ENCODE assay signal across 19 cellular contexts in genomic region chr10:133143546-133143945, GRCh38. TPM values are rescaled to one million over a fixed set of nuclear protein-coding genes. Genes with fewer than 3 reads are reported as not detected.
DNase-seq lines count a peak whose midpoint lies in the region; ATAC-seq and TF ChIP-seq lines count a peak whose summit lies in the region.
"Had no signal": no experiment of that assay in that cellular context is flagged by ENCODE, and none has a peak within 500 bp of the region (broad histone marks: within the 10 kb centered on the region; RNA-seq: fewer than 3 reads in every experiment).

No MANE protein-coding gene starts in this region.

- no peak overlapping the region for H3K27ac Mint-ChIP-seq in activated CD8-positive, alpha-beta memory T cell treated with anti-CD3 and anti-CD28 coated beads, Interleukin-2, amount 10 ng/mL, durations not matched to agents 7 days and 5 days
- H3K27ac Mint-ChIP-seq in type B pancreatic cell = peak overlapping the region; percentile 53
- H3K27ac Mint-ChIP-seq: stimulated activated memory B cell treated with anti-CD40 and anti-IgM and Interleukin-4, amounts not matched to agents 10 μg/mL and 1 μg/mL and 100 μg/mL, for 72 hours had no signal

- no peaks in the 10 kb centered on the region for H3K9me2 ChIP-seq in MM.1S (replicated peaks; ENCODE audit: insufficient read depth, low read length)

- no peaks in the 10 kb centered on the region for H4K20me1 ChIP-seq in MM.1S (ENCODE audit: insufficient read depth, low read length)

- no peaks in the 10 kb centered on the region for H3K36me3 ChIP-seq in heart right ventricle
- H3K36me3 ChIP-seq in mesodermal cell (ENCODE audit: control insufficient read depth, insufficient read depth, low read length) = no peaks in the 10 kb centered on the region
- no peaks in the 10 kb centered on the region for H3K36me3 ChIP-seq in MM.1S (replicated peaks; ENCODE audit: insufficient read depth, low read length)
- H3K36me3 ChIP-seq: breast epithelium had no signal

- CTCF ChIA-PET in activated CD8-positive, alpha-beta memory T cell treated with anti-CD3 and anti-CD28 coated beads, Interleukin-2, amount 10 ng/mL, durations not matched to agents 7 days and 5 days (lab: Charles Lee) = interaction anchor here (0.7 to 2.0 kb wide), 13 partner anchors 9 to 489 kb away, joined by 3 to 17 read pairs (median 3); no protein-coding TSS in a partner anchor

- no peak overlapping the region for H2AFZ ChIP-seq in MM.1S (ENCODE audit: low read length)

- H3K9ac ChIP-seq in MM.1S (ENCODE audit: low read length) = no peak overlapping the region

- 34 to 39% methylated on average over 9 of the region's 9 CpGs for WGBS in heart right ventricle, 2 donors
- 73 to 89% methylated on average over 2 to 4 of the region's 9 CpGs for WGBS in mesodermal cell (ENCODE audit: insufficient coverage in 2 of 2), 2 experiments

- H3K79me2 ChIP-seq in MM.1S (ENCODE audit: low read length) = no peaks in the 10 kb centered on the region

- H3K36me3 Mint-ChIP-seq in activated CD8-positive, alpha-beta memory T cell treated with anti-CD3 and anti-CD28 coated beads, Interleukin-2, amount 10 ng/mL, durations not matched to agents 7 days and 5 days = no peaks in the 10 kb centered on the region
- no peaks in the 10 kb centered on the region for H3K36me3 Mint-ChIP-seq in type B pancreatic cell

- H3K4me1 ChIP-seq in heart right ventricle (peaks cover 0 to 6% (median 0%) of the 10 kb centered on the region in 9 donors), mesodermal cell (ENCODE audit: control insufficient read depth, insufficient read depth, low read length, poor library complexity, severe bottlenecking) (peaks cover 22% of the 10 kb centered on the region), MM.1S (ENCODE audit: low read length) (no peaks in the 10 kb centered on the region)
- H3K4me1 ChIP-seq: breast epithelium, testis had no signal

- H3K4me3 Mint-ChIP-seq in activated CD8-positive, alpha-beta memory T cell treated with anti-CD3 and anti-CD28 coated beads, Interleukin-2, amount 10 ng/mL, durations not matched to agents 7 days and 5 days = no peak overlapping the region
- H3K4me3 Mint-ChIP-seq in type B pancreatic cell = peak overlapping the region; percentile 75

- H3K4me3 ChIP-seq in heart right ventricle (no peak overlapping the region), mesodermal cell (ENCODE audit: extremely low read depth, insufficient read depth, low read length, poor library complexity, severe bottlenecking) (no peak overlapping the region), MM.1S (ENCODE audit: low read length) (no peak overlapping the region)
- H3K4me3 ChIP-seq: breast epithelium, lung, SK-N-MC, testis had no signal

- H3K9me3 ChIP-seq in heart right ventricle (peaks cover 0 to 19% (median 0%) of the 10 kb centered on the region in 11 donors), mesodermal cell (ENCODE audit: control insufficient read depth, low read length) (peaks cover 11% of the 10 kb centered on the region), MM.1S (replicated peaks; ENCODE audit: insufficient read depth, low read length) (no peaks in the 10 kb centered on the region)
- H3K9me3 ChIP-seq: testis had no signal

- DNase-seq in left ventricle myocardium superior (peak; percentile 8), heart right ventricle (no peak), type B pancreatic cell (ENCODE audit: extremely low spot score, unreplicated experiment) (peak; percentile 22), NCI-H345 treated with DMSO at 0.1 percent for 48 hours (lab: John Stamatoyannopoulos, UW; ENCODE audit: unreplicated experiment) (no peak), MM.1S (no peak)
- peak; percentile 29 for DNase-seq in activated CD8-positive, alpha-beta memory T cell treated with anti-CD3 and anti-CD28 coated beads, Interleukin-2, amount 10 ng/mL, durations not matched to agents 7 days and 5 days
- no peak for DNase-seq in stimulated activated naive CD4-positive, alpha-beta T cell treated with Interleukin-2 at 50 U/mL for 16 hours (lab: John Stamatoyannopoulos, UW)
- DNase-seq: cortex of kidney, NCI-H1048, NCI-H526 treated with DMSO at 0.1 percent for 48 hours had no signal

- H3K27ac ChIP-seq in heart right ventricle (no peak overlapping the region), mesodermal cell (ENCODE audit: low read depth, low read length, severe bottlenecking) (peak overlapping the region; percentile 41), MM.1S (ENCODE audit: low read length) (no peak overlapping the region)
- H3K27ac ChIP-seq: breast epithelium, HL-60, SK-N-MC, testis had no signal

- intact Hi-C loops in left ventricle myocardium superior (cut with micrococcal nuclease) = no loop called here
- intact Hi-C loops in heart right ventricle (cut with DNase I) = loop anchor here in 1 of 10 donors (10.0 kb wide), 1 partner anchor 171 kb away; no protein-coding TSS in a partner anchor

- H3K27me3 Mint-ChIP-seq in activated CD8-positive, alpha-beta memory T cell treated with anti-CD3 and anti-CD28 coated beads, Interleukin-2, amount 10 ng/mL, durations not matched to agents 7 days and 5 days = peaks cover 33% of the 10 kb centered on the region
- peaks cover 33% of the 10 kb centered on the region for H3K27me3 Mint-ChIP-seq in type B pancreatic cell

- peaks cover 4% of the 10 kb centered on the region for H3K4me1 Mint-ChIP-seq in activated CD8-positive, alpha-beta memory T cell treated with anti-CD3 and anti-CD28 coated beads, Interleukin-2, amount 10 ng/mL, durations not matched to agents 7 days and 5 days
- H3K4me1 Mint-ChIP-seq in type B pancreatic cell (ENCODE audit: unreplicated experiment) = peaks cover 14% of the 10 kb centered on the region

- ATAC-seq in left ventricle myocardium superior = no peak
- no peak for ATAC-seq in heart right ventricle
- no peak for ATAC-seq in activated CD8-positive, alpha-beta memory T cell treated with anti-CD3 and anti-CD28 coated beads, Interleukin-2, amount 10 ng/mL, durations not matched to agents 7 days and 5 days

- no peaks in the 10 kb centered on the region for H3F3A ChIP-seq in MM.1S (ENCODE audit: insufficient read depth, low read length)

- no peaks in the 10 kb centered on the region for H3K9me3 Mint-ChIP-seq in activated CD8-positive, alpha-beta memory T cell treated with anti-CD3 and anti-CD28 coated beads, Interleukin-2, amount 10 ng/mL, durations not matched to agents 7 days and 5 days (ENCODE audit: low read depth)
- H3K9me3 Mint-ChIP-seq in type B pancreatic cell = peaks cover 4% of the 10 kb centered on the region

- no peak for TF ChIP-seq CTCF in heart right ventricle (IDR thresholded peaks at IDR 0.05)
- no peak for TF ChIP-seq CTCF in type B pancreatic cell (conservative IDR thresholded peaks at IDR 0.05)
- TF ChIP-seq CTCF in MM.1S (IDR thresholded peaks at IDR 0.05; ENCODE audit: low read length) = no peak

- H3K27me3 ChIP-seq in heart right ventricle (peaks cover 18 to 88% (median 69%) of the 10 kb centered on the region in 7 donors), MM.1S (replicated peaks; ENCODE audit: insufficient read depth, low read length) (peaks cover 72% of the 10 kb centered on the region)
- H3K27me3 ChIP-seq: testis had no signal

- no peak overlapping the region for H3K4me2 ChIP-seq in MM.1S (ENCODE audit: low read depth, low read length)

RNA-seq across cellular contexts. Expression of gene KNDC1, which starts 16.5 kb away (rescaled TPM):
- total RNA-seq in left ventricle myocardium superior = 0.20 TPM
- total RNA-seq in heart right ventricle = under 1 TPM in 8 of 10 donors, not detected in 2; 0.04 to 0.88 (median 0.20) TPM
- polyA plus RNA-seq in heart right ventricle = under 1 TPM in 1 of 2 donors, not detected in 1; 0.07 TPM
- under 1 TPM in 1 of 2 experiments, not detected in 1; 0.32 TPM for total RNA-seq in activated CD8-positive, alpha-beta memory T cell treated with anti-CD3 and anti-CD28 coated beads, Interleukin-2, amount 10 ng/mL, durations not matched to agents 7 days and 5 days
- 6.2 TPM for polyA plus RNA-seq in mesodermal cell (2013, experiment 1 of 2)
- polyA plus RNA-seq in mesodermal cell (2013, experiment 2 of 2) = 3.0 TPM
- 2.7 and 6.4 TPM in 2 replicates for total RNA-seq in type B pancreatic cell (ENCODE audit: low replicate concordance)
- total RNA-seq: glomerular endothelial cell, RPMI7951 had no signal

RNA-seq across cellular contexts. Expression of gene ADGRA1, which starts 55.8 kb away (rescaled TPM):
- total RNA-seq in left ventricle myocardium superior (not detected), heart right ventricle (under 1 TPM in 5 of 10 donors, not detected in 5; 0.09 to 0.21 (median 0.11) TPM), type B pancreatic cell (ENCODE audit: low replicate concordance) (0.99 and 1.6 TPM in 2 replicates)
- polyA plus RNA-seq in heart right ventricle = under 1 TPM in 1 of 2 donors, not detected in 1; under 0.01 TPM
- total RNA-seq in activated CD8-positive, alpha-beta memory T cell treated with anti-CD3 and anti-CD28 coated beads, Interleukin-2, amount 10 ng/mL, durations not matched to agents 7 days and 5 days = not detected
- 0.15 TPM for polyA plus RNA-seq in mesodermal cell (2013, experiment 1 of 2)
- polyA plus RNA-seq in mesodermal cell (2013, experiment 2 of 2) = 0.25 TPM
- total RNA-seq: glomerular endothelial cell, RPMI7951 had no signal

Comparison
In these comparisons a context has a peak if more than half of its experiments do, and no peak if none do; other contexts are left out.
1. DNase-seq: peak in left ventricle myocardium superior (single experiment), activated CD8-positive, alpha-beta memory T cell treated with anti-CD3 and anti-CD28 coated beads, Interleukin-2, amount 10 ng/mL, durations not matched to agents 7 days and 5 days (single experiment) and type B pancreatic cell (single experiment); none in heart right ventricle (0 of 2), NCI-H345 treated with DMSO at 0.1 percent for 48 hours (single experiment), stimulated activated naive CD4-positive, alpha-beta T cell treated with Interleukin-2 at 50 U/mL for 16 hours (single experiment) and MM.1S (single experiment).